8 cellular contexts compared by ENCODE assay signal in the genomic region with DNA sequence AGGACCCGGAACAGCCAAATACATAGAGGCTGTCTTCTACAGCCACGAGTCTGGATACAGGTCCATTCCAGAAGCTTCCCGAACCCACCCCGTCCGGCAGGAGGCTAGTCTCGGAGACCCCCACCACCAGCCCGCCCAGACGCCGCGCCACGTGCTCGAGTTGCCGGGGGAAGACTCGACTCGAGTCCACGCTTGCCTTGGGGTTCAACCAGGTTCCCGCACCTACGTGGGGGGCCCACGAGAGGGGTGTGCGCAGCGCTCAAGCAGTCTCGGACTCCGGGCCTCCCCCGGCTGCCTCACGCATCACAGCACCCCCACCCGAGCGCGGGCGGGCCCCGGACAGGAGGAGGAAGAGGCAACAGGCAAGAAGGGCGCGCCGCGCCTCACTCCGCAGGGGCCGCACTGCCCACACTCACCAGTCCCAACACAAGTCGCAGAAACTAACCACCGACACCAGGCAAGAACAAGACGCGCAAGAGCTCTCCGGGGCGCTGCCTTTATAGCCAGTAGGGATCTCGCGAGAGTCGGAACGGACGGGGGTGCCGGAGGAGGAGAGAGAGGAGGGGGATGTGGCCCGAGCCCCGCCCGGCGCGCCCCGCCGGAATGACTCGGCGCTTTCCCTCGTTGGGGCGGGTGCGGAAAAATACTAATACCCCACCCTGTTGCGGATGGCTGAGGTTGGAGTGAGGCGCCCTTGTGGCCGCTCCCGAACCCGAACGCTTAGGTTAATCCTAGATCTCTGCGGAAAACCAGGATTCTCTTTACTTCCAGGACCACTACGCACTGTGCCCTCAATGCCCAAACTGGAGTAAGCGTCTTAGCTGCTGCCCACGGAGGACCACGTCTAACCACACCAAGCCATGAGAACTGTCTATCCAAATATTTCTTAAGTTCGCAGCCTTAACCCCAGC. TPM values are rescaled to one million over a fixed set of nuclear protein-coding genes. Genes with fewer than 3 reads are reported as not detected.
DNase-seq lines count a peak whose midpoint lies in the region; ATAC-seq and TF ChIP-seq lines count a peak whose summit lies in the region.

A gene (minus strand): TSS at position 472 of the 911 bp plus-strand sequence. CDS start 2,841 bp downstream, outside the sequence.

- TF ChIP-seq CTCF in AG09309 (IDR thresholded peaks at IDR 0.05; ENCODE audit: control insufficient read depth, insufficient read depth, low read depth, low read length, missing control alignments) (no peak), kidney epithelial cell (IDR thresholded peaks at IDR 0.05; ENCODE audit: insufficient read depth, low read length, poor library complexity, severe bottlenecking) (no peak)

- no peaks in the 10 kb centered on the region for H3K27me3 ChIP-seq in kidney epithelial cell (ENCODE audit: control insufficient read depth, insufficient read depth, low read length)

- DNase-seq in AG09309 (ENCODE audit: low read depth), result peak; percentile 84
- DNase-seq in NCI-H446 (lab: John Stamatoyannopoulos, UW), result peak; percentile 97 to 98
- DNase-seq in activated CD4-positive, alpha-beta T cell treated with anti-CD3 and anti-CD28 coated beads for 1 hour, result peak; percentile 95
- DNase-seq in cerebellum (ENCODE audit: low spot score), result peak; percentile 96
- DNase-seq in kidney epithelial cell (ENCODE audit: low read depth), result no peak
- peak; percentile 96 for DNase-seq in stimulated activated CD4-positive, alpha-beta T cell treated with anti-CD3 and anti-CD28 coated beads, Interleukin-15, amount 100 ng/mL, for 48 hours (ENCODE audit: low read depth in 2 of 2)

- peaks cover 1% of the 10 kb centered on the region for H3K36me3 ChIP-seq in kidney epithelial cell (ENCODE audit: control insufficient read depth, insufficient read depth, low read length)

- H3K4me3 ChIP-seq in AG09309 (ENCODE audit: control insufficient read depth, low read depth, low read length) (peak within 1 kb of the TSS; percentile 93), kidney epithelial cell (ENCODE audit: low read depth, low read length) (peak within 1 kb of the TSS; percentile 86)

- ATAC-seq in GM19025 (IDR thresholded peaks at IDR 0.05; ENCODE audit: low read depth, unreplicated experiment) (peak; percentile 74), HG03342 (IDR thresholded peaks at IDR 0.05; ENCODE audit: unreplicated experiment) (peak; percentile 89)

RNA-seq across cellular contexts. Expression of the gene that starts here (rescaled TPM):
- total RNA-seq in cerebellum (175 TPM), kidney epithelial cell (242 and 298 TPM in 2 replicates)
